1 cellular context compared by ENCODE assay signal in the genomic region with DNA sequence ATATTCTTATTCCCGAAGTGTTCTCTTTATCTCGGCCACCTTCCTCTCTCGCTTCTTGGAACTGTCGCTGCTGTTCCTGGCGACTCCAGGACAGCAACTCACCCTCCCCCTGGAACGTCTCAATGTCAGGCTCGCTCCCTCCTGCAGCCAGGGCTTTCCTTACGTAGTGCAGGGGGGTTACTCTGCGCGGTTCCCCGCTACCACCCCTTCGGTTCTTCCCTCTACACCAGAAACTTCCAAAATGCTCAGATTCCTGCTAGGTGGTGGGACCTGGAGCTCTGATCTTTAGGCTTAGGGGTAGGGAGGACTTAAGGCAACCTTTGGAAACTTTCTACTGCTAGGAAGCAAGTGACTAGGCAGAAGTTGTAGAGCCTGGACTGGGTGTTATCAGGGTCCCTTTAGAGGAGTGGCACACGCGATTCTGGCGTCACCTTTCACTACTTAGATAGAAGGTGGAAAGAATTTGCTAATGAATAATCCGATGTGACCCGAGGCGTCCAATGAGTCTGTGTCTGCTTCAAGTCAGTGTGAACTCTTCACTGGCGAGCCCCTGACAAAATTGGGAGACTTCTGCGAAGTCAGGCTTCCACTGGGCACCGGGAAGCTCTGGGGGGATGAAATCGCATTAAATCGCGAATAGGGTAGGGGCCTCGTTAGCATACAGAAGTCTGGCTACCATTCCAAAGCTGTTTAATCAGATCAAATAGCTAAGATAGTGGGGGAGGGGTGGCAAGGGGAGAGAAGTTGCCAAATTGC.
TF ChIP-seq lines count a peak whose summit lies in the region.

No MANE protein-coding gene starts in this region.

TF ChIP-seq in HepG2, 621 proteins besides CTCF, POLR2A, EP300 and RAD21:
- TF ChIP-seq ZZZ3 (CRISPR knock-in tag; IDR thresholded peaks at IDR 0.05; ENCODE audit: borderline replicate concordance) (no peak), EZH2 (conservative IDR thresholded peaks at IDR 0.05; ENCODE audit: low read depth, low read length) (peak; percentile 77; the same call in 1 of the 2 replicates), KLF6 (CRISPR knock-in tag; IDR thresholded peaks at IDR 0.05) (no peak), MTF2 (CRISPR knock-in tag; IDR thresholded peaks at IDR 0.05; ENCODE audit: borderline replicate concordance) (0 out of 2 replicates have a peak, but pooled peaks have one; percentile 40), SP4 (CRISPR knock-in tag; IDR thresholded peaks at IDR 0.05) (no peak), PHF5A (CRISPR knock-in tag; IDR thresholded peaks at IDR 0.05; ENCODE audit: low read depth, unreplicated experiment) (no peak), FOXC1 (CRISPR knock-in tag; IDR thresholded peaks at IDR 0.05; ENCODE audit: borderline replicate concordance) (peak; percentile 27; the same call in 1 of the 2 replicates), JARID2 (CRISPR knock-in tag; IDR thresholded peaks at IDR 0.05; ENCODE audit: insufficient replicate concordance) (no peak), ZNF501 (CRISPR knock-in tag; IDR thresholded peaks at IDR 0.05) (no peak), ZBTB7B (CRISPR knock-in tag; IDR thresholded peaks at IDR 0.05) (0 out of 2 replicates have a peak, but pooled peaks have one; percentile 15), MXD1 (CRISPR knock-in tag; IDR thresholded peaks at IDR 0.05) (no peak), TBL1XR1 (IDR thresholded peaks at IDR 0.05; ENCODE audit: borderline replicate concordance, low read length, partially characterized antibody) (no peak), TARDBP (CRISPR knock-in tag; IDR thresholded peaks at IDR 0.05) (no peak), GZF1 (CRISPR knock-in tag; IDR thresholded peaks at IDR 0.05) (no peak)
- TF ChIP-seq, protein P1, sequence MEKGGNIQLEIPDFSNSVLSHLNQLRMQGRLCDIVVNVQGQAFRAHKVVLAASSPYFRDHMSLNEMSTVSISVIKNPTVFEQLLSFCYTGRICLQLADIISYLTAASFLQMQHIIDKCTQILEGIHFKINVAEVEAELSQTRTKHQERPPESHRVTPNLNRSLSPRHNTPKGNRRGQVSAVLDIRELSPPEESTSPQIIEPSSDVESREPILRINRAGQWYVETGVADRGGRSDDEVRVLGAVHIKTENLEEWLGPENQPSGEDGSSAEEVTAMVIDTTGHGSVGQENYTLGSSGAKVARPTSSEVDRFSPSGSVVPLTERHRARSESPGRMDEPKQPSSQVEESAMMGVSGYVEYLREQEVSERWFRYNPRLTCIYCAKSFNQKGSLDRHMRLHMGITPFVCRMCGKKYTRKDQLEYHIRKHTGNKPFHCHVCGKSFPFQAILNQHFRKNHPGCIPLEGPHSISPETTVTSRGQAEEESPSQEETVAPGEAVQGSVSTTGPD (CRISPR knock-in tag; IDR thresholded peaks at IDR 0.05) = no peak
- TF ChIP-seq, protein P2, sequence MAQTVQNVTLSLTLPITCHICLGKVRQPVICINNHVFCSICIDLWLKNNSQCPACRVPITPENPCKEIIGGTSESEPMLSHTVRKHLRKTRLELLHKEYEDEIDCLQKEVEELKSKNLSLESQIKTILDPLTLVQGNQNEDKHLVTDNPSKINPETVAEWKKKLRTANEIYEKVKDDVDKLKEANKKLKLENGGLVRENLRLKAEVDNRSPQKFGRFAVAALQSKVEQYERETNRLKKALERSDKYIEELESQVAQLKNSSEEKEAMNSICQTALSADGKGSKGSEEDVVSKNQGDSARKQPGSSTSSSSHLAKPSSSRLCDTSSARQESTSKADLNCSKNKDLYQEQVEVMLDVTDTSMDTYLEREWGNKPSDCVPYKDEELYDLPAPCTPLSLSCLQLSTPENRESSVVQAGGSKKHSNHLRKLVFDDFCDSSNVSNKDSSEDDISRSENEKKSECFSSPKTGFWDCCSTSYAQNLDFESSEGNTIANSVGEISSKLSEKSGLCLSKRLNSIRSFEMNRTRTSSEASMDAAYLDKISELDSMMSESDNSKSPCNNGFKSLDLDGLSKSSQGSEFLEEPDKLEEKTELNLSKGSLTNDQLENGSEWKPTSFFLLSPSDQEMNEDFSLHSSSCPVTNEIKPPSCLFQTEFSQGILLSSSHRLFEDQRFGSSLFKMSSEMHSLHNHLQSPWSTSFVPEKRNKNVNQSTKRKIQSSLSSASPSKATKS (CRISPR knock-in tag; IDR thresholded peaks at IDR 0.05) = no peak
TF ChIP-seq in HepG2: peak in this region for 4.
